12 cellular contexts compared by ENCODE assay signal in genomic region chr11:47033439-47033838, GRCh38.
"Had no signal": no experiment of that assay in that cellular context is flagged by ENCODE, and none has a peak within 500 bp of the region (broad histone marks: within the 10 kb centered on the region; RNA-seq: fewer than 3 reads in every experiment).

No MANE protein-coding gene starts in this region.

- H3K27me3 Mint-ChIP-seq: activated B cell treated with CpG ODN at 0.5 μM for 24 hours; activated CD4-positive, alpha-beta T cell treated with anti-CD3 and anti-CD28 coated beads, Interleukin-2, amount 10 ng/mL, durations not matched to agents 24 days and 14 days; activated T-helper 17 cell treated with anti-CD3 and anti-CD28 coated beads, Interleukin-2, amount 50 U/mL, for 72 hours had no signal

- H3K27ac Mint-ChIP-seq: activated B cell treated with CpG ODN at 0.5 μM for 24 hours; activated CD4-positive, alpha-beta T cell treated with anti-CD3 and anti-CD28 coated beads, Interleukin-2, amount 10 ng/mL, durations not matched to agents 24 days and 14 days; activated naive CD4-positive, alpha-beta T cell treated with anti-CD3 and anti-CD28 coated beads for 36 hours; activated T-helper 17 cell treated with anti-CD3 and anti-CD28 coated beads, Interleukin-2, amount 50 U/mL, for 72 hours had no signal

- H3K4me3 ChIP-seq: gastroesophageal sphincter, pancreas, suprapubic skin, upper lobe of left lung had no signal

- H3K36me3 ChIP-seq: gastroesophageal sphincter, pancreas, suprapubic skin, upper lobe of left lung had no signal

- H3K27me3 ChIP-seq: gastroesophageal sphincter, pancreas, suprapubic skin, upper lobe of left lung had no signal

- H3K27ac ChIP-seq: gastroesophageal sphincter, pancreas, suprapubic skin, upper lobe of left lung had no signal

- H3K9me3 ChIP-seq: gastroesophageal sphincter, pancreas, suprapubic skin, upper lobe of left lung had no signal

- H3K9me3 Mint-ChIP-seq: activated B cell treated with CpG ODN at 0.5 μM for 24 hours; activated CD4-positive, alpha-beta T cell treated with anti-CD3 and anti-CD28 coated beads, Interleukin-2, amount 10 ng/mL, durations not matched to agents 24 days and 14 days; activated naive CD4-positive, alpha-beta T cell treated with anti-CD3 and anti-CD28 coated beads for 36 hours; activated T-helper 17 cell treated with anti-CD3 and anti-CD28 coated beads, Interleukin-2, amount 50 U/mL, for 72 hours had no signal

- H3K4me1 Mint-ChIP-seq: activated B cell treated with CpG ODN at 0.5 μM for 24 hours; activated CD4-positive, alpha-beta T cell treated with anti-CD3 and anti-CD28 coated beads, Interleukin-2, amount 10 ng/mL, durations not matched to agents 24 days and 14 days; activated T-helper 17 cell treated with anti-CD3 and anti-CD28 coated beads, Interleukin-2, amount 50 U/mL, for 72 hours had no signal

- ATAC-seq: activated T-helper 17 cell treated with anti-CD3 and anti-CD28 coated beads, Interleukin-2, amount 50 U/mL, for 72 hours; gastroesophageal sphincter; pancreas had no signal

- H3K4me3 Mint-ChIP-seq: activated B cell treated with CpG ODN at 0.5 μM for 24 hours; activated CD4-positive, alpha-beta T cell treated with anti-CD3 and anti-CD28 coated beads, Interleukin-2, amount 10 ng/mL, durations not matched to agents 24 days and 14 days; activated naive CD4-positive, alpha-beta T cell treated with anti-CD3 and anti-CD28 coated beads for 36 hours; activated T-helper 17 cell treated with anti-CD3 and anti-CD28 coated beads, Interleukin-2, amount 50 U/mL, for 72 hours had no signal

- H3K4me1 ChIP-seq: gastroesophageal sphincter, pancreas, suprapubic skin, upper lobe of left lung had no signal

- DNase-seq: activated B cell treated with CpG ODN at 0.5 μM for 24 hours; activated CD4-positive, alpha-beta T cell treated with anti-CD3 and anti-CD28 coated beads, Interleukin-2, amount 10 ng/mL, durations not matched to agents 24 days and 14 days; activated CD8-positive, alpha-beta memory T cell treated with anti-CD3 and anti-CD28 coated beads for 24 hours; activated naive CD4-positive, alpha-beta T cell treated with anti-CD3 and anti-CD28 coated beads for 36 hours; kidney glomerular epithelial cell; pancreas; stimulated activated CD4-positive, alpha-beta T cell treated with anti-CD3 and anti-CD28 coated beads, Interleukin-2, amount 100 ng/mL, for 48 hours; stimulated activated naive CD4-positive, alpha-beta T cell treated with Interleukin-2 at 50 U/mL for 16 hours; upper lobe of left lung had no signal
